ENCODE assay signal across 26 cellular contexts in the genomic region with DNA sequence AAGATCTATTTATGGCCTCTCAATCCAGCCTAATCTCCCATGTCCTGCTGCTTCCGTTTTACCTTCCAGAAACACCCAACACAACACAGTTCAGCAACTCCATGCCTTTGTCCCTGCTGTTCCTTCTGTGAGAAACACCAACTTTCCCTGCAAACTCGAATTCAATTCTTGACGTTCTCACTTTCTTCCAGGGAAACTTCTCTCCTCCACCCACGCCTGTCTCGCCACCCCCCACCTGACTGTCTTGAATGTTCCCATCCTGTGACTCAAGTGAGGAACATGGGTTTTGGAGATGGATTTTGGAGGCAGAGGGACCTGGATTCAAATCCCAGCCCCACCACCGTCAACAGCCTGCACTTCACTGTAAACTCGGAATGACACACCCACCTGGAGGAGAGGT. TPM values are rescaled to one million over a fixed set of nuclear protein-coding genes. Genes with fewer than 3 reads are reported as not detected.
DNase-seq lines count a peak whose midpoint lies in the region; ATAC-seq and TF ChIP-seq lines count a peak whose summit lies in the region.
"Had no signal": no experiment of that assay in that cellular context is flagged by ENCODE, and none has a peak within 500 bp of the region (broad histone marks: within the 10 kb centered on the region; RNA-seq: fewer than 3 reads in every experiment).

No MANE protein-coding gene starts in this region.

- peak overlapping the region; percentile 78 for H3K27ac ChIP-seq in HCT116 (ENCODE audit: low read depth, low read length)
- peak overlapping the region; percentile 84 for H3K27ac ChIP-seq in RWPE2 (ENCODE audit: poor library complexity, severe bottlenecking)
- no peak overlapping the region for H3K27ac ChIP-seq in MM.1S (ENCODE audit: low read length)
- H3K27ac ChIP-seq: parathyroid adenoma, thoracic aorta had no signal

- no peak for TF ChIP-seq POLR2A in HCT116 (IDR thresholded peaks at IDR 0.05; ENCODE audit: borderline replicate concordance, extremely low read depth, insufficient read depth, insufficient read length)

- ATAC-seq in HCT116 (no peak), RWPE2 (ENCODE audit: low read depth) (no peak)
- ATAC-seq: activated T-cell treated with anti-CD3 and anti-CD28 coated beads, Interleukin-2, amount 50 U/mL, for 72 hours; gastrocnemius medialis had no signal

- H3K9me3 ChIP-seq in HCT116 (ENCODE audit: control insufficient read depth in 1 of 2, insufficient read depth in 1 of 2, low read depth in 1 of 2, low read length in 2 of 2): no peaks in the 10 kb centered on the region
- no peaks in the 10 kb centered on the region for H3K9me3 ChIP-seq in RWPE2 (ENCODE audit: severe bottlenecking)
- no peaks in the 10 kb centered on the region for H3K9me3 ChIP-seq in MM.1S (replicated peaks; ENCODE audit: insufficient read depth, low read length)
- H3K9me3 ChIP-seq: gastrocnemius medialis, thoracic aorta had no signal

- no peaks in the 10 kb centered on the region for H3K27me3 Mint-ChIP-seq in type B pancreatic cell
- H3K27me3 Mint-ChIP-seq in glutamatergic neuron (ENCODE audit: unreplicated experiment): peaks cover 2% of the 10 kb centered on the region
- H3K27me3 Mint-ChIP-seq: activated CD4-positive, alpha-beta memory T cell treated with anti-CD3 and anti-CD28 coated beads for 36 hours; central memory CD8-positive, alpha-beta T cell; stimulated activated naive CD8-positive, alpha-beta T cell treated with anti-CD3 and anti-CD28 coated beads, Interleukin-15, Interleukin-2, amounts not matched to agents 100 ng/mL and 50 ng/mL, for 24 hours had no signal

- H3K9me3 Mint-ChIP-seq in type B pancreatic cell (no peaks in the 10 kb centered on the region), glutamatergic neuron (ENCODE audit: unreplicated experiment) (peaks cover 3% of the 10 kb centered on the region)
- H3K9me3 Mint-ChIP-seq: activated CD4-positive, alpha-beta memory T cell treated with anti-CD3 and anti-CD28 coated beads for 36 hours; activated T-cell treated with anti-CD3 and anti-CD28 coated beads, Interleukin-2, amount 50 U/mL, for 72 hours; central memory CD8-positive, alpha-beta T cell; stimulated activated naive CD8-positive, alpha-beta T cell treated with anti-CD3 and anti-CD28 coated beads, Interleukin-15, Interleukin-2, amounts not matched to agents 100 ng/mL and 50 ng/mL, for 24 hours had no signal

- H3K36me3 ChIP-seq in HCT116 (ENCODE audit: control insufficient read depth in 1 of 2, insufficient read depth in 2 of 2, low read length in 2 of 2) (no peaks in the 10 kb centered on the region), RWPE2 (ENCODE audit: low read depth) (peaks cover 20% of the 10 kb centered on the region; the same call in 1 of the 2 replicates), MM.1S (replicated peaks; ENCODE audit: insufficient read depth, low read length) (no peaks in the 10 kb centered on the region)
- H3K36me3 ChIP-seq: gastrocnemius medialis, thoracic aorta had no signal

- H3K27me3 ChIP-seq in HCT116 (ENCODE audit: insufficient read depth, low read length) (no peaks in the 10 kb centered on the region), RWPE2 (ENCODE audit: insufficient read depth, poor library complexity, severe bottlenecking) (no peaks in the 10 kb centered on the region), MM.1S (replicated peaks; ENCODE audit: insufficient read depth, low read length) (no peaks in the 10 kb centered on the region)
- H3K27me3 ChIP-seq: gastrocnemius medialis had no signal

- intact Hi-C loops in HCT116 (cut with micrococcal nuclease) (no loop called here), head of caudate nucleus (cut with DNase I) (no loop called here)

- H3K9ac ChIP-seq in HCT116 (ENCODE audit: low read length): peak overlapping the region; percentile 32
- H3K9ac ChIP-seq in MM.1S (ENCODE audit: low read length): no peak overlapping the region
- H3K9ac ChIP-seq: parathyroid adenoma had no signal

- H3K4me1 Mint-ChIP-seq in type B pancreatic cell (ENCODE audit: unreplicated experiment) (peaks cover 38% of the 10 kb centered on the region), glutamatergic neuron (ENCODE audit: low read depth, unreplicated experiment) (peaks cover 17% of the 10 kb centered on the region)
- H3K4me1 Mint-ChIP-seq: central memory CD8-positive, alpha-beta T cell had no signal

- TF ChIP-seq CTCF in HCT116 (IDR thresholded peaks at IDR 0.05 in 2 of 3, conservative IDR thresholded peaks at IDR 0.05 in 1 of 3; ENCODE audit: borderline replicate concordance in 1 of 3, insufficient read depth in 1 of 3, low read depth in 2 of 3, low read length in 2 of 3) (no peak), RWPE2 (IDR thresholded peaks at IDR 0.05; ENCODE audit: poor library complexity, severe bottlenecking) (no peak), type B pancreatic cell (conservative IDR thresholded peaks at IDR 0.05) (no peak), glutamatergic neuron (IDR thresholded peaks at IDR 0.05; ENCODE audit: partially characterized antibody, unreplicated experiment) (no peak), MM.1S (IDR thresholded peaks at IDR 0.05; ENCODE audit: low read length) (no peak)

- H3K27ac Mint-ChIP-seq in type B pancreatic cell (peak overlapping the region; percentile 86), glutamatergic neuron (ENCODE audit: unreplicated experiment) (no peak overlapping the region)
- H3K27ac Mint-ChIP-seq: activated CD4-positive, alpha-beta memory T cell treated with anti-CD3 and anti-CD28 coated beads for 36 hours; activated T-cell treated with anti-CD3 and anti-CD28 coated beads, Interleukin-2, amount 50 U/mL, for 72 hours; stimulated activated naive CD8-positive, alpha-beta T cell treated with anti-CD3 and anti-CD28 coated beads, Interleukin-15, Interleukin-2, amounts not matched to agents 100 ng/mL and 50 ng/mL, for 24 hours had no signal

- no peak for TF ChIP-seq RAD21 in HCT116 (IDR thresholded peaks at IDR 0.05; ENCODE audit: low read depth)

- no peak overlapping the region for H2AFZ ChIP-seq in HCT116 (ENCODE audit: low read depth, low read length, poor library complexity, severe bottlenecking)
- H2AFZ ChIP-seq in MM.1S (ENCODE audit: low read length): no peak overlapping the region
- H2AFZ ChIP-seq: parathyroid adenoma had no signal

- RAD21 ChIA-PET in HCT116 (lab: Charles Lee; ENCODE audit: low non-redundant PET in 1 of 2, low total read pairs in 2 of 2, uncharacterized antibody in 2 of 2, unreplicated experiment in 2 of 2): no interaction called here

- no peak for DNase-seq in HCT116 (ENCODE audit: low read depth, low spot score)
- no peak for DNase-seq in RWPE2 (ENCODE audit: low spot score)
- DNase-seq in head of caudate nucleus: peak in 41 of 42 donors; percentile 18 to 80 (median 55)
- DNase-seq in type B pancreatic cell (ENCODE audit: extremely low spot score, unreplicated experiment): no peak
- DNase-seq in glutamatergic neuron: no peak
- no peak for DNase-seq in MM.1S
- DNase-seq in HEK293T (ENCODE audit: extremely low spot score): no peak
- DNase-seq: activated CD4-positive, alpha-beta memory T cell treated with anti-CD3 and anti-CD28 coated beads for 36 hours; activated CD4-positive, CD25-positive, alpha-beta regulatory T cell treated with anti-CD3 and anti-CD28 coated beads, Interleukin-2, amount 50 U/mL, for 72 hours; activated T-cell treated with anti-CD3 and anti-CD28 coated beads, Interleukin-2, amount 50 U/mL, for 72 hours; DMS153; gastrocnemius medialis; KBM-7; NCI-H1105; NCI-H187; NCI-H524; SHP77 treated with DMSO at 0.1 percent for 48 hours had no signal

- H3K36me3 Mint-ChIP-seq in type B pancreatic cell (peaks cover 4% of the 10 kb centered on the region), glutamatergic neuron (ENCODE audit: unreplicated experiment) (no peaks in the 10 kb centered on the region)
- H3K36me3 Mint-ChIP-seq: activated CD4-positive, alpha-beta memory T cell treated with anti-CD3 and anti-CD28 coated beads for 36 hours had no signal

- no peaks in the 10 kb centered on the region for H3F3A ChIP-seq in MM.1S (ENCODE audit: insufficient read depth, low read length)

- CTCF ChIA-PET in HCT116 (lab: Charles Lee) (interaction anchor here (2.0 kb wide), 1 partner anchor 162 kb away, joined by 9 read pairs; no protein-coding TSS in a partner anchor), HEK293T (lab: Yijun Ruan, JAX) (no interaction called here)

- H4K20me1 ChIP-seq in HCT116 (ENCODE audit: insufficient read depth): no peaks in the 10 kb centered on the region
- no peaks in the 10 kb centered on the region for H4K20me1 ChIP-seq in MM.1S (ENCODE audit: insufficient read depth, low read length)

- H3K4me3 Mint-ChIP-seq in type B pancreatic cell: no peak overlapping the region
- no peak overlapping the region for H3K4me3 Mint-ChIP-seq in glutamatergic neuron (ENCODE audit: unreplicated experiment)
- H3K4me3 Mint-ChIP-seq: activated CD4-positive, alpha-beta memory T cell treated with anti-CD3 and anti-CD28 coated beads for 36 hours; central memory CD8-positive, alpha-beta T cell; stimulated activated naive CD8-positive, alpha-beta T cell treated with anti-CD3 and anti-CD28 coated beads, Interleukin-15, Interleukin-2, amounts not matched to agents 100 ng/mL and 50 ng/mL, for 24 hours had no signal

- H3K4me3 ChIP-seq in HCT116 (replicated peaks in 1 of 2; ENCODE audit: low read depth in 1 of 2, low read length in 2 of 2) (peak overlapping the region in 1 of 2 experiments; percentile 26; a peak in 2 of 4 replicates), RWPE2 (ENCODE audit: severe bottlenecking) (no peak overlapping the region), MM.1S (ENCODE audit: low read length) (no peak overlapping the region)
- H3K4me3 ChIP-seq: gastrocnemius medialis, skin epidermis, thoracic aorta had no signal

- peak overlapping the region; percentile 64 for H3K4me2 ChIP-seq in HCT116 (ENCODE audit: low read length)
- H3K4me2 ChIP-seq in MM.1S (ENCODE audit: low read depth, low read length): no peak overlapping the region

- no peaks in the 10 kb centered on the region for H3K79me2 ChIP-seq in HCT116 (ENCODE audit: insufficient read depth, low read length)
- no peaks in the 10 kb centered on the region for H3K79me2 ChIP-seq in MM.1S (ENCODE audit: low read length)
- H3K79me2 ChIP-seq: parathyroid adenoma had no signal

- no TSS peak for BruUV-seq in HCT116 (replicated peaks; lab: Mats Ljungman, UMichigan)

- POLR2A ChIA-PET in HCT116 (lab: Charles Lee): no interaction called here
- POLR2A ChIA-PET in HEK293T (lab: Yijun Ruan, JAX): no interaction called here

- peaks cover 44 to 65% of the 10 kb centered on the region in 2 experiments for H3K4me1 ChIP-seq in HCT116 (ENCODE audit: control insufficient read depth in 1 of 2, insufficient read depth in 2 of 2, low read length in 2 of 2)
- H3K4me1 ChIP-seq in RWPE2 (ENCODE audit: insufficient read depth, poor library complexity, severe bottlenecking): peaks cover 34% of the 10 kb centered on the region
- no peaks in the 10 kb centered on the region for H3K4me1 ChIP-seq in MM.1S (ENCODE audit: low read length)
- H3K4me1 ChIP-seq: parathyroid adenoma had no signal

- H3K9me2 ChIP-seq in HCT116 (ENCODE audit: insufficient read depth): no peaks in the 10 kb centered on the region
- H3K9me2 ChIP-seq in MM.1S (replicated peaks; ENCODE audit: insufficient read depth, low read length): no peaks in the 10 kb centered on the region

RNA-seq across cellular contexts. Expression of a gene that starts 44.8 kb away (rescaled TPM):
- 1.0 TPM for total RNA-seq in HCT116 (2021; ENCODE audit: unreplicated experiment)
- 1.9 and 2.2 TPM in 2 replicates for polyA plus RNA-seq in HCT116 (2012)
- total RNA-seq in type B pancreatic cell (ENCODE audit: low replicate concordance): 70.6 and 194 TPM in 2 replicates
- 0.37 TPM for total RNA-seq in glutamatergic neuron (ENCODE audit: unreplicated experiment)
- total RNA-seq: activated CD4-positive, alpha-beta memory T cell treated with anti-CD3 and anti-CD28 coated beads for 36 hours; gastrocnemius medialis; lung microvascular endothelial cell; M059J; T-helper 2 cell treated with Interferon-gamma antibody and Interleukin-4, amounts not matched to agents 100 ng/mL and 5 ng/mL, for 36 hours had no signal
- polyA plus RNA-seq: neural cell had no signal

RNA-seq across cellular contexts. Expression of a gene that starts 49.6 kb away (rescaled TPM):
- 13.4 TPM for total RNA-seq in HCT116 (2021; ENCODE audit: unreplicated experiment)
- 8.2 and 10.3 TPM in 2 replicates for polyA plus RNA-seq in HCT116 (2012)
- total RNA-seq in type B pancreatic cell (ENCODE audit: low replicate concordance): 7.2 and 8.7 TPM in 2 replicates
- 2.4 TPM for total RNA-seq in glutamatergic neuron (ENCODE audit: unreplicated experiment)

RNA-seq across cellular contexts. Expression of a gene that starts 51.6 kb away (rescaled TPM):
- total RNA-seq in HCT116 (2021; ENCODE audit: unreplicated experiment): 16.6 TPM
- 16.1 and 18.9 TPM in 2 replicates for polyA plus RNA-seq in HCT116 (2012)
- total RNA-seq in type B pancreatic cell (ENCODE audit: low replicate concordance): 17.5 and 21.3 TPM in 2 replicates
- 18.6 TPM for total RNA-seq in glutamatergic neuron (ENCODE audit: unreplicated experiment)

Comparison
In these comparisons a context has a peak if more than half of its experiments do, and no peak if none do; other contexts are left out.
1. DNase-seq: peak in head of caudate nucleus (41 of 42); none in HCT116 (single experiment), RWPE2 (single experiment), type B pancreatic cell (single experiment), glutamatergic neuron (single experiment), MM.1S (single experiment) and HEK293T (single experiment).
2. RNA of a gene that starts 44.8 kb away (total RNA-seq): 70.6 to 194 TPM in type B pancreatic cell; 1.0 TPM in HCT116 (single experiment) and 0.37 TPM in glutamatergic neuron (single experiment); every median in the first group is over 10 times any median in the second.